ENCODE assay signal across 19 cellular contexts in the genomic region with DNA sequence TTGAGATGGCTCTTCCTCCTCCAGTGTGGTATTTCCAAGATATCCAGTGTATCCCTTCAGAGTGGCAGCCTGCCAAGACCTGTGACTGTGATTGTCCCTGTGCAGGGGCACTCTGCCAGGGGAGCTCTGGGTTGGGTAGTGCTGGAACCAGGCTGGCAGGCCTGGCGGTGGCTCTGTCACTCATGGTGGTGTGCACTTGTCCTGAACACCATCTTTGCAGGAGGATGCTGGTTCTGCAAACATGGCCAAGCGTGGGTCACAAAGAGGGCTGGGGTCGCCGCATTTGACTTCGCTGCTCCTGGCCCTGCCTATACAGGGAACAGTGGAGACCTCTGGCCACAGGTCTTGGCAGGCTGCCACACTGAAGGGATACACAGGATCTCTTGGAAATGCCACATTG.
DNase-seq lines count a peak whose midpoint lies in the region; ATAC-seq and TF ChIP-seq lines count a peak whose summit lies in the region.
"Had no signal": no experiment of that assay in that cellular context is flagged by ENCODE, and none has a peak within 500 bp of the region (broad histone marks: within the 10 kb centered on the region; RNA-seq: fewer than 3 reads in every experiment).

No MANE protein-coding gene starts in this region.

- WGBS in adrenal gland, 4 donors, result 66 to 92% (median 82%) methylated on average over 2 to 5 of the region's 5 CpGs
- WGBS in stomach, 5 donors, result 20 to 76% (median 68%) methylated on average over 1 to 5 of the region's 5 CpGs

- ATAC-seq in HG02852 (IDR thresholded peaks at IDR 0.05; ENCODE audit: unreplicated experiment), result no peak
- ATAC-seq: activated CD4-positive, alpha-beta T cell treated with anti-CD3 and anti-CD28 coated beads for 36 hours; effector memory CD8-positive, alpha-beta T cell; naive thymus-derived CD8-positive, alpha-beta T cell had no signal

- no peak for TF ChIP-seq EP300 in stomach (IDR thresholded peaks at IDR 0.05)

- no peaks in the 10 kb centered on the region for H3K36me3 ChIP-seq in adrenal gland (replicated peaks in 1 of 2)
- peaks cover 6% of the 10 kb centered on the region for H3K36me3 ChIP-seq in right atrium auricular region
- peaks cover 0 to 10% (median 3%) of the 10 kb centered on the region in 4 donors for H3K36me3 ChIP-seq in stomach
- H3K36me3 ChIP-seq: Peyer's patch had no signal

- DNase-seq in NCI-H2081 (lab: John Stamatoyannopoulos, UW), result peak; percentile 24 to 67
- DNase-seq in NCI-H2081 treated with DMSO at 0.1 percent for 48 hours (lab: John Stamatoyannopoulos, UW), result no peak
- DNase-seq in adrenal gland, result peak; percentile 49 to 90 (median 79)
- DNase-seq in right atrium auricular region (ENCODE audit: low spot score), result peak; percentile 65
- peak; percentile 64 for DNase-seq in stomach
- DNase-seq in central memory CD4-positive, alpha-beta T cell, result no peak
- no peak for DNase-seq in CD1c-positive myeloid dendritic cell (ENCODE audit: extremely low spot score)
- DNase-seq: 8988T; activated CD4-positive, alpha-beta T cell treated with anti-CD3 and anti-CD28 coated beads for 36 hours; activated effector memory CD4-positive, alpha-beta T cell treated with anti-CD3 and anti-CD28 coated beads, Interleukin-2, amount 50 U/mL, for 16 hours; effector memory CD8-positive, alpha-beta T cell; glutamatergic neuron; GOT3; naive thymus-derived CD8-positive, alpha-beta T cell; Peyer's patch; spleen had no signal

- H3K27me3 ChIP-seq in adrenal gland (no peaks in the 10 kb centered on the region), right atrium auricular region (no peaks in the 10 kb centered on the region), stomach (no peaks in the 10 kb centered on the region)
- H3K27me3 ChIP-seq: Peyer's patch, spleen, tibial artery had no signal

- H3K4me3 ChIP-seq in adrenal gland (no peak overlapping the region), right atrium auricular region (no peak overlapping the region), stomach (no peak overlapping the region)
- H3K4me3 ChIP-seq: lung, Peyer's patch, spleen, tibial artery had no signal

- peaks cover 0 to 20% of the 10 kb centered on the region in 2 donors for H3K4me1 ChIP-seq in adrenal gland (replicated peaks in 1 of 2)
- H3K4me1 ChIP-seq in right atrium auricular region, result peaks cover 0 to 50% of the 10 kb centered on the region in 2 donors
- H3K4me1 ChIP-seq in stomach, result peaks cover 7 to 38% (median 18%) of the 10 kb centered on the region in 4 donors

- intact Hi-C loops in adrenal gland (cut with DNase I) (no loop called here), stomach (cut with DNase I; ENCODE audit: low total_unique reads) (no loop called here)

- H3K27ac ChIP-seq in adrenal gland (no peak overlapping the region), right atrium auricular region (no peak overlapping the region), stomach (no peak overlapping the region)
- H3K27ac ChIP-seq: Peyer's patch, spleen, tibial artery had no signal

- TF ChIP-seq POLR2A in adrenal gland (IDR thresholded peaks at IDR 0.05), result no peak
- TF ChIP-seq POLR2A in stomach (IDR thresholded peaks at IDR 0.05), result no peak

- no peak for TF ChIP-seq CTCF in adrenal gland (IDR thresholded peaks at IDR 0.05)
- no peak for TF ChIP-seq CTCF in right atrium auricular region (IDR thresholded peaks at IDR 0.05)
- no peak for TF ChIP-seq CTCF in stomach (IDR thresholded peaks at IDR 0.05)

- H3K9me3 ChIP-seq in adrenal gland (replicated peaks in 1 of 3) (no peaks in the 10 kb centered on the region), right atrium auricular region (no peaks in the 10 kb centered on the region), stomach (no peaks in the 10 kb centered on the region)
- H3K9me3 ChIP-seq: Peyer's patch, spleen, tibial artery had no signal

Comparison
In these comparisons a context has a peak if more than half of its experiments do, and no peak if none do; other contexts are left out.
1. DNase-seq: peak in NCI-H2081 (2 of 2), adrenal gland (7 of 7), right atrium auricular region (single experiment) and stomach (single experiment); none in NCI-H2081 treated with DMSO at 0.1 percent for 48 hours (single experiment), central memory CD4-positive, alpha-beta T cell (single experiment) and CD1c-positive myeloid dendritic cell (single experiment).